In the genomic region with DNA sequence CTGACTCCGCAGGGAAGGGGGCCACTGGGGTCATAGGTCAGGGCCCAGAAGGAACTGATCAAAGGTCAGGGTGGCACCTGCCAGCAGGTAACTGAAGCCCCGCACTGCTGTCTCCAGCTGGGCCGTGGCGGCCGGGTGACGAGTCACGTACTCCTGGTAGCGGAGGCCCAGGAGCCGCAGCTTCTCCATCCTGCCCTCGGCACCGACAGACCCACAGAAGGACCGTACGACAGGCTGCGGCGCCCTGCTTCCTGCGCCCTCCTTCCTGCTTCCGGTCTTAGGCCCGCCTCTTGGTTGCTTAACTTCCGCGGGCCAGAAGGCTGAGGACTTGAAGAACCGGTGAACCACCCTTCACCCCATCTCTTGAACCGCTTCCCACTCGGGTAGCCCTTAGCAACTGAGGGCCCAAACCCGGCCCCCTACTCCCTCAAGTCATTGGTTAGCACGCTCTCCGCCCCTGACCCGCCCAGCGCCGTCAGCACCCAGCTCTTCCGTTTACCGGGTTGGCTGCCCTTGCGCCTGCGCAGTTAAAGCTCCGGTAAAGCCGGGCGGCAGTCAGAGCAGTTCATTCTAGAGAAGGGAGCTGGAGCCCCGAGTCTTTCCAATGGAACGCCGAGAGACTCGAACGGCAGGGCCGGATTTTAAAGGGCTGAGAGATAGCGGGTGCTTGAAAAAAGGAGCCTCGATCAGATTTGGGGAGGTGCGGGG, we compare ENCODE assay signal across 1 cellular context.
TF ChIP-seq lines count a peak whose summit lies in the region.

Gene PEX16 (minus strand): TSS at position 255 of the 708 bp plus-strand sequence. CDS start 66 bp downstream, at position 189.

TF ChIP-seq in K562, 482 proteins besides CTCF, POLR2A, EP300 and RAD21 (continued from another document and continues in another):
- no peak for TF ChIP-seq RNF219 (CRISPR knock-in tag; IDR thresholded peaks at IDR 0.05)
- no peak for TF ChIP-seq PHTF2 (CRISPR knock-in tag; IDR thresholded peaks at IDR 0.05)
- TF ChIP-seq CAMTA2 (CRISPR knock-in tag; conservative IDR thresholded peaks at IDR 0.05), result no peak
- no peak for TF ChIP-seq ZNF445 (CRISPR knock-in tag; IDR thresholded peaks at IDR 0.05; ENCODE audit: low read depth)
- no peak for TF ChIP-seq ZNF24 (IDR thresholded peaks at IDR 0.05)
- no peak for TF ChIP-seq ZFPM2 (CRISPR knock-in tag; IDR thresholded peaks at IDR 0.05)
- no peak for TF ChIP-seq HSF4 (CRISPR knock-in tag; IDR thresholded peaks at IDR 0.05; ENCODE audit: borderline replicate concordance)
- TF ChIP-seq HDAC2 (IDR thresholded peaks at IDR 0.05), result no peak
- TF ChIP-seq MYC (IDR thresholded peaks at IDR 0.05; ENCODE audit: low read depth, low read length), result peak; percentile 44; the same call in 1 of the 2 replicates
- no peak for TF ChIP-seq MYC (CRISPR knock-in tag; IDR thresholded peaks at IDR 0.05; ENCODE audit: borderline replicate concordance, low read depth)
- no peak for TF ChIP-seq FOS (IDR thresholded peaks at IDR 0.05; ENCODE audit: extremely low read depth, insufficient read length)
- no peak for TF ChIP-seq LARP7 (IDR thresholded peaks at IDR 0.05)
- no peak for TF ChIP-seq KAT2B (IDR thresholded peaks at IDR 0.05; ENCODE audit: low read depth, low read length)
- no peak for TF ChIP-seq COPS2 (conservative IDR thresholded peaks at IDR 0.05)
- no peak for TF ChIP-seq KLF10 (CRISPR knock-in tag; IDR thresholded peaks at IDR 0.05)
- no peak for TF ChIP-seq HOXB6 (CRISPR knock-in tag; IDR thresholded peaks at IDR 0.05; ENCODE audit: borderline replicate concordance)
- TF ChIP-seq, protein P1, sequence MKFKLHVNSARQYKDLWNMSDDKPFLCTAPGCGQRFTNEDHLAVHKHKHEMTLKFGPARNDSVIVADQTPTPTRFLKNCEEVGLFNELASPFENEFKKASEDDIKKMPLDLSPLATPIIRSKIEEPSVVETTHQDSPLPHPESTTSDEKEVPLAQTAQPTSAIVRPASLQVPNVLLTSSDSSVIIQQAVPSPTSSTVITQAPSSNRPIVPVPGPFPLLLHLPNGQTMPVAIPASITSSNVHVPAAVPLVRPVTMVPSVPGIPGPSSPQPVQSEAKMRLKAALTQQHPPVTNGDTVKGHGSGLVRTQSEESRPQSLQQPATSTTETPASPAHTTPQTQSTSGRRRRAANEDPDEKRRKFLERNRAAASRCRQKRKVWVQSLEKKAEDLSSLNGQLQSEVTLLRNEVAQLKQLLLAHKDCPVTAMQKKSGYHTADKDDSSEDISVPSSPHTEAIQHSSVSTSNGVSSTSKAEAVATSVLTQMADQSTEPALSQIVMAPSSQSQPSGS (CRISPR knock-in tag; IDR thresholded peaks at IDR 0.05), result no peak
- no peak for TF ChIP-seq ZNF224 (CRISPR knock-in tag; IDR thresholded peaks at IDR 0.05)
- TF ChIP-seq MYNN (IDR thresholded peaks at IDR 0.05), result no peak
- no peak for TF ChIP-seq MYNN (CRISPR knock-in tag; IDR thresholded peaks at IDR 0.05)
- TF ChIP-seq HNRNPLL (IDR thresholded peaks at IDR 0.05; ENCODE audit: low read depth, low read length, poor library complexity, severe bottlenecking), result peak; percentile 23
- TF ChIP-seq PKNOX1 (IDR thresholded peaks at IDR 0.05), result peak; percentile 34
- TF ChIP-seq, protein P2, sequence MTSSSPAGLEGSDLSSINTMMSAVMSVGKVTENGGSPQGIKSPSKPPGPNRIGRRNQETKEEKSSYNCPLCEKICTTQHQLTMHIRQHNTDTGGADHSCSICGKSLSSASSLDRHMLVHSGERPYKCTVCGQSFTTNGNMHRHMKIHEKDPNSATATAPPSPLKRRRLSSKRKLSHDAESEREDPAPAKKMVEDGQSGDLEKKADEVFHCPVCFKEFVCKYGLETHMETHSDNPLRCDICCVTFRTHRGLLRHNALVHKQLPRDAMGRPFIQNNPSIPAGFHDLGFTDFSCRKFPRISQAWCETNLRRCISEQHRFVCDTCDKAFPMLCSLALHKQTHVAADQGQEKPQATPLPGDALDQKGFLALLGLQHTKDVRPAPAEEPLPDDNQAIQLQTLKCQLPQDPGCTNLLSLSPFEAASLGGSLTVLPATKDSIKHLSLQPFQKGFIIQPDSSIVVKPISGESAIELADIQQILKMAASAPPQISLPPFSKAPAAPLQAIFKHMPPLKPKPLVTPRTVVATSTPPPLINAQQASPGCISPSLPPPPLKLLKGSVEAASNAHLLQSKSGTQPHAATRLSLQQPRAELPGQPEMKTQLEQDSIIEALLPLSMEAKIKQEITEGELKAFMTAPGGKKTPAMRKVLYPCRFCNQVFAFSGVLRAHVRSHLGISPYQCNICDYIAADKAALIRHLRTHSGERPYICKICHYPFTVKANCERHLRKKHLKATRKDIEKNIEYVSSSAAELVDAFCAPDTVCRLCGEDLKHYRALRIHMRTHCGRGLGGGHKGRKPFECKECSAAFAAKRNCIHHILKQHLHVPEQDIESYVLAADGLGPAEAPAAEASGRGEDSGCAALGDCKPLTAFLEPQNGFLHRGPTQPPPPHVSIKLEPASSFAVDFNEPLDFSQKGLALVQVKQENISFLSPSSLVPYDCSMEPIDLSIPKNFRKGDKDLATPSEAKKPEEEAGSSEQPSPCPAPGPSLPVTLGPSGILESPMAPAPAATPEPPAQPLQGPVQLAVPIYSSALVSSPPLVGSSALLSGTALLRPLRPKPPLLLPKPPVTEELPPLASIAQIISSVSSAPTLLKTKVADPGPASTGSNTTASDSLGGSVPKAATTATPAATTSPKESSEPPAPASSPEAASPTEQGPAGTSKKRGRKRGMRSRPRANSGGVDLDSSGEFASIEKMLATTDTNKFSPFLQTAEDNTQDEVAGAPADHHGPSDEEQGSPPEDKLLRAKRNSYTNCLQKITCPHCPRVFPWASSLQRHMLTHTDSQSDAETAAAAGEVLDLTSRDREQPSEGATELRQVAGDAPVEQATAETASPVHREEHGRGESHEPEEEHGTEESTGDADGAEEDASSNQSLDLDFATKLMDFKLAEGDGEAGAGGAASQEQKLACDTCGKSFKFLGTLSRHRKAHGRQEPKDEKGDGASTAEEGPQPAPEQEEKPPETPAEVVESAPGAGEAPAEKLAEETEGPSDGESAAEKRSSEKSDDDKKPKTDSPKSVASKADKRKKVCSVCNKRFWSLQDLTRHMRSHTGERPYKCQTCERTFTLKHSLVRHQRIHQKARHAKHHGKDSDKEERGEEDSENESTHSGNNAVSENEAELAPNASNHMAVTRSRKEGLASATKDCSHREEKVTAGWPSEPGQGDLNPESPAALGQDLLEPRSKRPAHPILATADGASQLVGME (CRISPR knock-in tag; IDR thresholded peaks at IDR 0.05), result no peak
- TF ChIP-seq ETV5 (CRISPR knock-in tag; IDR thresholded peaks at IDR 0.05; ENCODE audit: low read depth), result peak; percentile 75
- no peak for TF ChIP-seq CHD1 (IDR thresholded peaks at IDR 0.05; ENCODE audit: low read length)
- TF ChIP-seq ZNF395 (CRISPR knock-in tag; IDR thresholded peaks at IDR 0.05), result no peak
- no peak for TF ChIP-seq YBX1 (IDR thresholded peaks at IDR 0.05)
- 0 out of 2 replicates have a peak, but pooled peaks have one; percentile 39 for TF ChIP-seq PML (IDR thresholded peaks at IDR 0.05; ENCODE audit: low read length)
- no peak for TF ChIP-seq ZNF780A (CRISPR knock-in tag; IDR thresholded peaks at IDR 0.05)
- TF ChIP-seq ELF2 (CRISPR knock-in tag; IDR thresholded peaks at IDR 0.05), result peak; percentile 96
- TF ChIP-seq ZNF699 (CRISPR knock-in tag; IDR thresholded peaks at IDR 0.05; ENCODE audit: insufficient replicate concordance), result no peak
- no peak for TF ChIP-seq ZNF76 (CRISPR knock-in tag; IDR thresholded peaks at IDR 0.05; ENCODE audit: borderline replicate concordance)
- TF ChIP-seq E2F5 (CRISPR knock-in tag; IDR thresholded peaks at IDR 0.05), result no peak
- no peak for TF ChIP-seq PYGO2 (tag; IDR thresholded peaks at IDR 0.05)
